27 cellular contexts compared by ENCODE assay signal in genomic region chr10:102426803-102427287, GRCh38. TPM values are rescaled to one million over a fixed set of nuclear protein-coding genes. Genes with fewer than 3 reads are reported as not detected.
A peak's percentile ranks its signal among the peaks of the same experiment; 100 is the strongest.
DNase-seq lines count a peak whose midpoint lies in the region; ATAC-seq and TF ChIP-seq lines count a peak whose summit lies in the region.
"Had no signal": no experiment of that assay in that cellular context is flagged by ENCODE, and none has a peak within 500 bp of the region (broad histone marks: within the 10 kb centered on the region; RNA-seq: fewer than 3 reads in every experiment).

No MANE protein-coding gene starts in this region.

- CTCF ChIA-PET in CD4-positive, alpha-beta T cell (lab: Charles Lee): interaction anchor here (0.7 to 1.4 kb wide), 3 partner anchors 10 to 28 kb away, joined by 3 to 4 read pairs (median 3); no protein-coding TSS in a partner anchor

- no peaks in the 10 kb centered on the region for H3K27me3 ChIP-seq in CD4-positive, alpha-beta T cell (ENCODE audit: control insufficient read depth, insufficient read depth, low read length)
- H3K27me3 ChIP-seq: BE2C, pancreas, upper lobe of right lung had no signal

- TF ChIP-seq CTCF in neural crest cell (conservative IDR thresholded peaks at IDR 0.05): no peak
- no peak for TF ChIP-seq CTCF in CD4-positive, alpha-beta T cell (IDR thresholded peaks at IDR 0.05)

- DNase-seq in activated T-cell treated with anti-CD3 and anti-CD28 coated beads, Interleukin-2, amount 50 U/mL, for 72 hours: no peak
- no peak for DNase-seq in activated T-cell treated with anti-CD3 and anti-CD28 coated beads, Interleukin-2, amount 50 U/mL, for 1 hour
- DNase-seq in EL (peak; percentile 65), neural crest cell (ENCODE audit: low read depth, low spot score) (no peak)
- no peak for DNase-seq in CD4-positive, alpha-beta T cell
- DNase-seq in effector memory CD8-positive, alpha-beta T cell: no peak
- DNase-seq: activated CD4-positive, alpha-beta T cell treated with anti-CD3 and anti-CD28 coated beads for 1 hour; activated gamma-delta T cell treated with Interleukin-2 at 50 U/mL for 16 hours; BE2C; CD8-positive, alpha-beta memory T cell; DMS 273 treated with DMSO at 0.1 percent for 48 hours; erythroblast; mesenchymal stem cell; NCI-H1436; NCI-H2081 treated with DMSO at 0.1 percent for 48 hours; pancreas; Right ventricle myocardium superior; stimulated activated naive B cell treated with anti-CD40 and anti-IgM and Interleukin-4, amounts not matched to agents 10 μg/mL and 1 μg/mL and 100 μg/mL, for 72 hours; upper lobe of right lung had no signal

- no peak overlapping the region for H3K27ac ChIP-seq in CD4-positive, alpha-beta T cell (ENCODE audit: low read depth, low read length)
- H3K27ac ChIP-seq: coronary artery, KMS-11, pancreas, upper lobe of right lung had no signal

- no peak overlapping the region for H3K4me3 Mint-ChIP-seq in activated T-cell treated with anti-CD3 and anti-CD28 coated beads, Interleukin-2, amount 50 U/mL, for 72 hours
- peak overlapping the region; percentile 10 for H3K4me3 Mint-ChIP-seq in activated T-helper 17 cell treated with anti-CD3 and anti-CD28 coated beads, Interleukin-2, amount 50 U/mL, for 72 hours
- peak overlapping the region; percentile 75 for H3K4me3 Mint-ChIP-seq in neural crest cell
- no peak overlapping the region for H3K4me3 Mint-ChIP-seq in CD4-positive, alpha-beta T cell
- no peak overlapping the region for H3K4me3 Mint-ChIP-seq in effector memory CD8-positive, alpha-beta T cell
- H3K4me3 Mint-ChIP-seq: stimulated activated naive B cell treated with anti-CD40 and anti-IgM and Interleukin-4, amounts not matched to agents 10 μg/mL and 1 μg/mL and 100 μg/mL, for 72 hours had no signal

- POLR2A ChIA-PET in CD4-positive, alpha-beta T cell (lab: Charles Lee): interaction anchor here (1.4 kb wide), 1 partner anchor 24 kb away, joined by 3 read pairs; no protein-coding TSS in a partner anchor

- peaks cover 0 to 2% of the 10 kb centered on the region in 2 donors for H3K36me3 Mint-ChIP-seq in activated T-cell treated with anti-CD3 and anti-CD28 coated beads, Interleukin-2, amount 50 U/mL, for 72 hours (ENCODE audit: insufficient read depth in 2 of 2)
- peaks cover 9% of the 10 kb centered on the region for H3K36me3 Mint-ChIP-seq in activated T-helper 17 cell treated with anti-CD3 and anti-CD28 coated beads, Interleukin-2, amount 50 U/mL, for 72 hours (ENCODE audit: low read depth)
- peaks cover 2% of the 10 kb centered on the region for H3K36me3 Mint-ChIP-seq in neural crest cell (ENCODE audit: low read depth)
- H3K36me3 Mint-ChIP-seq in CD4-positive, alpha-beta T cell (ENCODE audit: low read depth): peaks cover 23% of the 10 kb centered on the region
- peaks cover 16% of the 10 kb centered on the region for H3K36me3 Mint-ChIP-seq in effector memory CD8-positive, alpha-beta T cell (ENCODE audit: insufficient read depth)

- H3K27ac Mint-ChIP-seq in activated T-cell treated with anti-CD3 and anti-CD28 coated beads, Interleukin-2, amount 50 U/mL, for 72 hours: peak overlapping the region; percentile 7
- peak overlapping the region; percentile 35 for H3K27ac Mint-ChIP-seq in activated T-helper 17 cell treated with anti-CD3 and anti-CD28 coated beads, Interleukin-2, amount 50 U/mL, for 72 hours
- peak overlapping the region; percentile 76 for H3K27ac Mint-ChIP-seq in neural crest cell (ENCODE audit: unreplicated experiment)
- H3K27ac Mint-ChIP-seq in CD4-positive, alpha-beta T cell: no peak overlapping the region
- H3K27ac Mint-ChIP-seq in effector memory CD8-positive, alpha-beta T cell: no peak overlapping the region
- H3K27ac Mint-ChIP-seq: stimulated activated naive B cell treated with anti-CD40 and anti-IgM and Interleukin-4, amounts not matched to agents 10 μg/mL and 1 μg/mL and 100 μg/mL, for 72 hours had no signal

- intact Hi-C loops in CD4-positive, alpha-beta T cell (cut with DNase I, micrococcal nuclease): no loop called here

- no peaks in the 10 kb centered on the region for H3K9me3 ChIP-seq in CD4-positive, alpha-beta T cell (ENCODE audit: control insufficient read depth, low read length)
- H3K9me3 ChIP-seq: BE2C, pancreas, upper lobe of right lung had no signal

- no peaks in the 10 kb centered on the region for H3K9me3 Mint-ChIP-seq in activated T-cell treated with anti-CD3 and anti-CD28 coated beads, Interleukin-2, amount 50 U/mL, for 72 hours
- no peaks in the 10 kb centered on the region for H3K9me3 Mint-ChIP-seq in activated T-helper 17 cell treated with anti-CD3 and anti-CD28 coated beads, Interleukin-2, amount 50 U/mL, for 72 hours
- H3K9me3 Mint-ChIP-seq in neural crest cell: no peaks in the 10 kb centered on the region
- no peaks in the 10 kb centered on the region for H3K9me3 Mint-ChIP-seq in CD4-positive, alpha-beta T cell
- no peaks in the 10 kb centered on the region for H3K9me3 Mint-ChIP-seq in effector memory CD8-positive, alpha-beta T cell
- H3K9me3 Mint-ChIP-seq: CD8-positive, alpha-beta memory T cell; stimulated activated naive B cell treated with anti-CD40 and anti-IgM and Interleukin-4, amounts not matched to agents 10 μg/mL and 1 μg/mL and 100 μg/mL, for 72 hours had no signal

- H3K27me3 Mint-ChIP-seq in activated T-cell treated with anti-CD3 and anti-CD28 coated beads, Interleukin-2, amount 50 U/mL, for 72 hours (ENCODE audit: low read depth): no peaks in the 10 kb centered on the region
- H3K27me3 Mint-ChIP-seq in activated T-helper 17 cell treated with anti-CD3 and anti-CD28 coated beads, Interleukin-2, amount 50 U/mL, for 72 hours: no peaks in the 10 kb centered on the region
- no peaks in the 10 kb centered on the region for H3K27me3 Mint-ChIP-seq in neural crest cell (ENCODE audit: low read depth)
- H3K27me3 Mint-ChIP-seq in CD4-positive, alpha-beta T cell: no peaks in the 10 kb centered on the region
- H3K27me3 Mint-ChIP-seq in effector memory CD8-positive, alpha-beta T cell: no peaks in the 10 kb centered on the region
- H3K27me3 Mint-ChIP-seq: CD8-positive, alpha-beta memory T cell; stimulated activated naive B cell treated with anti-CD40 and anti-IgM and Interleukin-4, amounts not matched to agents 10 μg/mL and 1 μg/mL and 100 μg/mL, for 72 hours had no signal

- peaks cover 48% of the 10 kb centered on the region for H3K4me1 Mint-ChIP-seq in activated T-cell treated with anti-CD3 and anti-CD28 coated beads, Interleukin-2, amount 50 U/mL, for 72 hours (ENCODE audit: low read depth)
- H3K4me1 Mint-ChIP-seq in activated T-helper 17 cell treated with anti-CD3 and anti-CD28 coated beads, Interleukin-2, amount 50 U/mL, for 72 hours: peaks cover 20% of the 10 kb centered on the region
- H3K4me1 Mint-ChIP-seq in neural crest cell: peaks cover 60% of the 10 kb centered on the region
- peaks cover 21% of the 10 kb centered on the region for H3K4me1 Mint-ChIP-seq in CD4-positive, alpha-beta T cell (ENCODE audit: low read depth)
- H3K4me1 Mint-ChIP-seq in effector memory CD8-positive, alpha-beta T cell (ENCODE audit: low read depth in 2 of 2): peaks cover 17 to 18% of the 10 kb centered on the region in 2 donors

- no peak for ATAC-seq in activated T-cell treated with anti-CD3 and anti-CD28 coated beads, Interleukin-2, amount 50 U/mL, for 72 hours (replicated peaks in 1 of 2)
- ATAC-seq in activated T-helper 17 cell treated with anti-CD3 and anti-CD28 coated beads, Interleukin-2, amount 50 U/mL, for 72 hours (replicated peaks): peak; percentile 20
- no peak for ATAC-seq in CD4-positive, alpha-beta T cell (ENCODE audit: poor library complexity)
- no peak for ATAC-seq in GM21367 (IDR thresholded peaks at IDR 0.05; ENCODE audit: unreplicated experiment)
- ATAC-seq in effector memory CD8-positive, alpha-beta T cell (replicated peaks): no peak
- ATAC-seq: GM12878; left lobe of liver; Panc1; pancreas; stimulated activated naive B cell treated with anti-CD40 and anti-IgM and Interleukin-4, amounts not matched to agents 10 μg/mL and 1 μg/mL and 100 μg/mL, for 72 hours; upper lobe of right lung had no signal

RNA-seq across cellular contexts. Expression of gene CUEDC2, which starts 5.5 kb away (rescaled TPM):
- total RNA-seq in activated T-cell treated with anti-CD3 and anti-CD28 coated beads, Interleukin-2, amount 50 U/mL, for 72 hours: 10 to 100 TPM; 78.7 to 79.5 TPM
- 10 to 100 TPM; 53.3 to 58.5 TPM for total RNA-seq in activated T-helper 17 cell treated with anti-CD3 and anti-CD28 coated beads, Interleukin-2, amount 50 U/mL, for 72 hours
- 118 and 121 TPM in 2 replicates for total RNA-seq in neural crest cell
- 10 to 100 TPM; 25.5 to 25.6 TPM for total RNA-seq in CD4-positive, alpha-beta T cell

RNA-seq across cellular contexts. Expression of gene FBXL15, which starts 6.2 kb away (rescaled TPM):
- 10 to 100 TPM; 15.3 TPM for total RNA-seq in activated T-cell treated with anti-CD3 and anti-CD28 coated beads, Interleukin-2, amount 50 U/mL, for 72 hours
- total RNA-seq in activated T-helper 17 cell treated with anti-CD3 and anti-CD28 coated beads, Interleukin-2, amount 50 U/mL, for 72 hours: 10 to 100 TPM; 12.6 to 15.4 TPM
- total RNA-seq in neural crest cell: 24.8 and 25.6 TPM in 2 replicates
- 10 to 100 TPM; 10.2 to 10.4 TPM for total RNA-seq in CD4-positive, alpha-beta T cell

RNA-seq across cellular contexts. Expression of gene PSD, which starts 8.3 kb away (rescaled TPM):
- total RNA-seq in activated T-cell treated with anti-CD3 and anti-CD28 coated beads, Interleukin-2, amount 50 U/mL, for 72 hours: 10 to 100 TPM in 1 of 2 donors, 1 to 10 TPM in 1; 8.6 to 11.7 TPM
- 1 to 10 TPM; 3.0 to 8.0 TPM for total RNA-seq in activated T-helper 17 cell treated with anti-CD3 and anti-CD28 coated beads, Interleukin-2, amount 50 U/mL, for 72 hours
- 36.1 and 37.4 TPM in 2 replicates for total RNA-seq in neural crest cell
- 10 to 100 TPM; 16.7 to 17.8 TPM for total RNA-seq in CD4-positive, alpha-beta T cell

RNA-seq across cellular contexts. Expression of gene C10orf95, which starts 24.5 kb away (rescaled TPM):
- total RNA-seq in activated T-cell treated with anti-CD3 and anti-CD28 coated beads, Interleukin-2, amount 50 U/mL, for 72 hours: under 1 TPM in 1 of 2 donors, not detected in 1; 0.21 TPM
- under 1 TPM; 0.29 to 0.39 TPM for total RNA-seq in activated T-helper 17 cell treated with anti-CD3 and anti-CD28 coated beads, Interleukin-2, amount 50 U/mL, for 72 hours
- 0.21 and 0.27 TPM in 2 replicates for total RNA-seq in neural crest cell
- total RNA-seq in CD4-positive, alpha-beta T cell: under 1 TPM; 0.16 to 0.28 TPM
- total RNA-seq: left lobe of liver, Right ventricle myocardium superior, skeletal muscle tissue had no signal

RNA-seq across cellular contexts. Expression of gene NFKB2, which starts 31.3 kb away (rescaled TPM):
- 100 to 1,000 TPM; 472 to 564 TPM for total RNA-seq in activated T-cell treated with anti-CD3 and anti-CD28 coated beads, Interleukin-2, amount 50 U/mL, for 72 hours
- total RNA-seq in activated T-helper 17 cell treated with anti-CD3 and anti-CD28 coated beads, Interleukin-2, amount 50 U/mL, for 72 hours: 100 to 1,000 TPM; 192 to 372 TPM
- total RNA-seq in neural crest cell: 22.9 and 26.1 TPM in 2 replicates
- 100 to 1,000 TPM; 240 to 256 TPM for total RNA-seq in CD4-positive, alpha-beta T cell

Comparison
In these comparisons a context has a peak if more than half of its experiments do, and no peak if none do; other contexts are left out.
1. H3K27ac Mint-ChIP-seq: peak in activated T-cell treated with anti-CD3 and anti-CD28 coated beads, Interleukin-2, amount 50 U/mL, for 72 hours (single experiment), activated T-helper 17 cell treated with anti-CD3 and anti-CD28 coated beads, Interleukin-2, amount 50 U/mL, for 72 hours (single experiment) and neural crest cell (single experiment); none in CD4-positive, alpha-beta T cell (single experiment) and effector memory CD8-positive, alpha-beta T cell (0 of 2).
2. H3K4me3 Mint-ChIP-seq: peak in activated T-helper 17 cell treated with anti-CD3 and anti-CD28 coated beads, Interleukin-2, amount 50 U/mL, for 72 hours (single experiment) and neural crest cell (single experiment); none in activated T-cell treated with anti-CD3 and anti-CD28 coated beads, Interleukin-2, amount 50 U/mL, for 72 hours (0 of 2), CD4-positive, alpha-beta T cell (single experiment) and effector memory CD8-positive, alpha-beta T cell (0 of 2).